In the genomic region with DNA sequence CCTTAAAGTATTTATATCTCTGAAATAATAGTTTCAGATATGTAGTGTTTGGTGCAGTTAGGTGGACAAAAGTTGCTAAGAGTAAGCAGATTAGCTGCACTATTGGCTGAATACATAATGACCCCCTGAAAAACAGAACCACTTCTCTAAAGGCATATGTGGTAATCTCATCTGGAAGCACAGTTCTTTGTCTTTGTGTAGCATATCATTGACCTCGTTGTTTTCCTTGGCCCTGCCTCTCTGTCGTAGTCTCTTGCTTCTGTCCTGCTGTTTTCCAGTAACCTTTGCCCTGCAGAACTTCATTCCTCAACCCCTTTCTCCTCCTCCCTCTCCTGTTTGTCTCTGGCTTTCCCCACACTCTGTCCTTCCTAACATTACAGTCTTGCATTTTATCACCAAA, we compare ENCODE assay signal across 8 cellular contexts. TPM values are rescaled to one million over a fixed set of nuclear protein-coding genes. Genes with fewer than 3 reads are reported as not detected.
DNase-seq lines count a peak whose midpoint lies in the region; ATAC-seq lines count a peak whose summit lies in the region.
"Had no signal": no experiment of that assay in that cellular context is flagged by ENCODE, and none has a peak within 500 bp of the region (broad histone marks: within the 10 kb centered on the region; RNA-seq: fewer than 3 reads in every experiment).

No MANE protein-coding gene starts in this region.

- ATAC-seq in GM19372 (IDR thresholded peaks at IDR 0.05; ENCODE audit: low read depth, unreplicated experiment) (peak; percentile 55), HG03460 (IDR thresholded peaks at IDR 0.05; ENCODE audit: unreplicated experiment) (peak; percentile 40)

- in situ Hi-C loops in G401 (cut with HindIII; ENCODE audit: low sequenced_read_pairs), result no loop called here

- DNase-seq in ecto neural progenitor cell (ENCODE audit: low spot score) (peak; percentile 56), renal cortical epithelial cell (ENCODE audit: low read depth) (peak; percentile 18), OCI-M2 (lab: John Stamatoyannopoulos, UW; ENCODE audit: unreplicated experiment) (no peak), G401 (ENCODE audit: low spot score) (no peak)
- DNase-seq in effector CD8-positive, alpha-beta T cell (lab: John Stamatoyannopoulos, UW), result no peak
- DNase-seq: midbrain had no signal

RNA-seq across cellular contexts. Expression of a gene that starts 41.4 kb away (rescaled TPM):
- 5.4 and 24.4 TPM in 2 replicates for total RNA-seq in renal cortical epithelial cell
- total RNA-seq in G401 (2014; rRNA removed; shearing (Covaris generic)), result 6.9 and 17.3 TPM in 2 replicates

Comparison
In these comparisons a context has a peak if more than half of its experiments do, and no peak if none do; other contexts are left out.
1. DNase-seq: peak in ecto neural progenitor cell (single experiment) and renal cortical epithelial cell (single experiment); none in OCI-M2 (single experiment), effector CD8-positive, alpha-beta T cell (single experiment) and G401 (single experiment).